In genomic region chr6:73263570-73263909, GRCh38 we compare ENCODE assay signal across 8 cellular contexts. TPM values are rescaled to one million over a fixed set of nuclear protein-coding genes. Genes with fewer than 3 reads are reported as not detected.
DNase-seq lines count a peak whose midpoint lies in the region; ATAC-seq, FAIRE-seq and TF ChIP-seq lines count a peak whose summit lies in the region.

No MANE protein-coding gene starts in this region.

- H3K36me3 ChIP-seq in HUES64 (ENCODE audit: insufficient read depth, low read length) (peaks cover 14% of the 10 kb centered on the region), bronchial epithelial cell (ENCODE audit: control insufficient read depth, insufficient read depth, low read length) (no peaks in the 10 kb centered on the region), muscle layer of colon (ENCODE audit: insufficient read depth, low read length) (no peaks in the 10 kb centered on the region)

- no peaks in the 10 kb centered on the region for H3K9me3 Mint-ChIP-seq in activated T-cell treated with anti-CD3 and anti-CD28 coated beads, Interleukin-2, amount 50 U/mL, for 4 hours

- H3K4me3 Mint-ChIP-seq in activated T-cell treated with anti-CD3 and anti-CD28 coated beads, Interleukin-2, amount 50 U/mL, for 4 hours = peak overlapping the region; percentile 78

- peak overlapping the region; percentile 76 for H3K9ac ChIP-seq in HUES64 (ENCODE audit: low read depth, low read length)
- H3K9ac ChIP-seq in muscle layer of colon (ENCODE audit: low read length) = peak overlapping the region; percentile 44

- no peak for DNase-seq in activated T-cell treated with anti-CD3 and anti-CD28 coated beads, Interleukin-2, amount 50 U/mL, for 4 hours
- DNase-seq in activated T-cell treated with anti-CD3 and anti-CD28 coated beads for 4 hours (no peak), bronchial epithelial cell (ENCODE audit: low read depth) (no peak), OCI-M1 (lab: John Stamatoyannopoulos, UW) (no peak)
- no peak for DNase-seq in stimulated activated CD4-positive, alpha-beta T cell treated with anti-CD3 and anti-CD28 coated beads, Interleukin-2, amount 100 ng/mL, for 24 hours

- H3K27ac ChIP-seq in HUES64 (ENCODE audit: low read depth, low read length) = peak overlapping the region; percentile 34; the same call in 1 of the 2 replicates
- H3K27ac ChIP-seq in muscle layer of colon (ENCODE audit: low read depth, low read length) = peak overlapping the region; percentile 76

- FAIRE-seq in bronchial epithelial cell (lab: Jason Lieb, UNC) = no peak

- peak overlapping the region; percentile 70 for H3K4me3 ChIP-seq in HUES64 (ENCODE audit: low read length)
- peak overlapping the region; percentile 46 for H3K4me3 ChIP-seq in bronchial epithelial cell (ENCODE audit: low read depth, low read length)
- H3K4me3 ChIP-seq in muscle layer of colon (ENCODE audit: low read depth in 1 of 2, low read length in 2 of 2) = peak overlapping the region; percentile 85 to 94

- H3K9me3 ChIP-seq in HUES64 (ENCODE audit: insufficient read depth, low read depth, low read length) = no peaks in the 10 kb centered on the region
- no peaks in the 10 kb centered on the region for H3K9me3 ChIP-seq in muscle layer of colon (ENCODE audit: low read length)

- peaks cover 23% of the 10 kb centered on the region for H3K4me1 Mint-ChIP-seq in activated T-cell treated with anti-CD3 and anti-CD28 coated beads, Interleukin-2, amount 50 U/mL, for 4 hours (ENCODE audit: low read depth)

- H3K27me3 Mint-ChIP-seq in activated T-cell treated with anti-CD3 and anti-CD28 coated beads, Interleukin-2, amount 50 U/mL, for 4 hours (ENCODE audit: low read depth) = no peaks in the 10 kb centered on the region

- H3K27me3 ChIP-seq in HUES64 (ENCODE audit: insufficient read depth, low read length) = no peaks in the 10 kb centered on the region
- no peaks in the 10 kb centered on the region for H3K27me3 ChIP-seq in bronchial epithelial cell (ENCODE audit: control insufficient read depth, insufficient read depth, low read length)
- H3K27me3 ChIP-seq in muscle layer of colon (ENCODE audit: control insufficient read depth in 1 of 2, insufficient read depth in 2 of 2, low read length in 2 of 2) = no peaks in the 10 kb centered on the region

- H3K4me1 ChIP-seq in HUES64 (ENCODE audit: insufficient read depth, low read length) = peaks cover 11% of the 10 kb centered on the region
- H3K4me1 ChIP-seq in muscle layer of colon (ENCODE audit: insufficient read depth, low read length) = peaks cover 15% of the 10 kb centered on the region

- peak in 1 of 2 donors; percentile 6 for ATAC-seq in activated T-cell treated with anti-CD3 and anti-CD28 coated beads, Interleukin-2, amount 50 U/mL, for 4 hours
- ATAC-seq in GM21825 (IDR thresholded peaks at IDR 0.05; ENCODE audit: unreplicated experiment) = no peak

- 50% methylated on average over 7 of the region's 7 CpGs for WGBS in HUES64

- no peak for TF ChIP-seq CTCF in bronchial epithelial cell (IDR thresholded peaks at IDR 0.05; ENCODE audit: insufficient read depth, low read length, severe bottlenecking)

- no peaks in the 10 kb centered on the region for H3K36me3 Mint-ChIP-seq in activated T-cell treated with anti-CD3 and anti-CD28 coated beads, Interleukin-2, amount 50 U/mL, for 4 hours (ENCODE audit: insufficient read depth)

RNA-seq across cellular contexts. Expression of gene KHDC1, which starts 0.5 kb away (rescaled TPM):
- total RNA-seq in activated T-cell treated with anti-CD3 and anti-CD28 coated beads, Interleukin-2, amount 50 U/mL, for 4 hours = 1 to 10 TPM; 1.2 to 1.6 (median 1.4) TPM
- polyA plus RNA-seq in HUES64 (2013, experiment 1 of 2) = 4.3 TPM
- 5.8 TPM for polyA plus RNA-seq in HUES64 (2013, experiment 2 of 2)
- total RNA-seq in bronchial epithelial cell = 1.3 and 1.7 TPM in 2 replicates

RNA-seq across cellular contexts. Expression of gene KHDC1L, which starts 38.2 kb away (rescaled TPM):
- not detected for total RNA-seq in activated T-cell treated with anti-CD3 and anti-CD28 coated beads, Interleukin-2, amount 50 U/mL, for 4 hours
- not detected for polyA plus RNA-seq in HUES64 (2013, experiment 1 of 2)
- 0.70 TPM for polyA plus RNA-seq in HUES64 (2013, experiment 2 of 2)
- not detected in 2 replicates for total RNA-seq in bronchial epithelial cell
